22 cellular contexts compared by ENCODE assay signal in the genomic region with DNA sequence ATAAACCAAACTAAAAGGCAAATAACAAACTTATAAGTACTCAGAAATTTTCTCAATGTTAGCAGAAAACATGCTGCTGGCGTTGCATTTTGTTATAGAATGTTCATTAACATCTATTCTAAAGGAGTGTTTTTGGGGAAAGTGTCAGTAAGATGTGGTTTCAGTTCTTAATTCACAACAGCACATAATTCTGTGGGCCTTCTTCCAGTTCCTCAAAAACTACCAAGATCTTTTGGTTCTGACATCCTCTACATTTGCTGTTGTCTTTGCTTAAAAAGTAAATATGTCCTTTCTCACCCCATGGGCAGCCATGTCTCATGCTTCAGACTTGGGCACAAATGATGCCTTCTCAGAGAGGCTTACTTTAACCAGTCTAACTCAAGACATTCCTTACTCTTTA.
DNase-seq lines count a peak whose midpoint lies in the region; ATAC-seq, FAIRE-seq and TF ChIP-seq lines count a peak whose summit lies in the region.
"Had no signal": no experiment of that assay in that cellular context is flagged by ENCODE, and none has a peak within 500 bp of the region (broad histone marks: within the 10 kb centered on the region; RNA-seq: fewer than 3 reads in every experiment).

No MANE protein-coding gene starts in this region.

- H3K27ac ChIP-seq in GM12878 (ENCODE audit: control insufficient read depth, insufficient read depth): 0 out of 2 replicates have a peak overlapping the region, but pooled peaks have one; percentile 8
- H3K27ac ChIP-seq in PC-9: no peak overlapping the region
- H3K27ac ChIP-seq: gastroesophageal sphincter, upper lobe of right lung had no signal

- SMC1A ChIA-PET in GM12878 (lab: Charles Lee; ENCODE audit: uncharacterized antibody, unreplicated experiment): no interaction called here

- H3K9ac ChIP-seq in GM12878 (ENCODE audit: control insufficient read depth, insufficient read depth, low read length): no peak overlapping the region

- no peaks in the 10 kb centered on the region for H4K20me1 ChIP-seq in GM12878 (ENCODE audit: control insufficient read depth, insufficient read depth)
- H4K20me1 ChIP-seq in PC-9 (ENCODE audit: insufficient read depth): no peaks in the 10 kb centered on the region

- DNase-seq in GM12878 (ENCODE audit: low read depth, low spot score) (peak; percentile 20), NCI-H1417 treated with DMSO at 0.1 percent for 48 hours (lab: John Stamatoyannopoulos, UW) (no peak), PC-9 (no peak)
- DNase-seq: activated CD4-positive, alpha-beta T cell treated with anti-CD3 and anti-CD28 coated beads for 48 hours; activated CD8-positive, alpha-beta memory T cell treated with anti-CD3 and anti-CD28 coated beads, Interleukin-2, amount 10 ng/mL, durations not matched to agents 7 days and 5 days; activated naive CD8-positive, alpha-beta T cell treated with anti-CD3 and anti-CD28 coated beads for 36 hours; CD8-positive, alpha-beta memory T cell; effector memory CD4-positive, alpha-beta T cell; NCI-H1417; NCI-H2171; NCI-H526; occipital lobe; OCI-M1; stimulated activated CD4-positive, alpha-beta T cell treated with anti-CD3 and anti-CD28 coated beads, Interleukin-4, amount 100 ng/mL, for 24 hours; T-cell; upper lobe of right lung had no signal

- H3K79me2 ChIP-seq in GM12878 (ENCODE audit: control insufficient read depth, insufficient read depth, low read length) (no peaks in the 10 kb centered on the region), PC-9 (ENCODE audit: low read depth) (no peaks in the 10 kb centered on the region)

- BruUV-seq in GM12878 (replicated peaks; lab: Mats Ljungman, UMichigan) (no TSS peak), PC-9 (replicated peaks; lab: Mats Ljungman, UMichigan) (no TSS peak)

- no peak for FAIRE-seq in GM12878 (lab: Jason Lieb, UNC)

- H3K27me3 ChIP-seq in GM12878 (replicated peaks in 1 of 2; ENCODE audit: control insufficient read depth in 2 of 2, insufficient read depth in 2 of 2, low read length in 1 of 2) (no peaks in the 10 kb centered on the region; a peak in 1 of 4 replicates), PC-9 (ENCODE audit: insufficient read depth, low read depth) (no peaks in the 10 kb centered on the region)
- H3K27me3 ChIP-seq: gastroesophageal sphincter, upper lobe of right lung had no signal

- TF ChIP-seq POLR2A in GM18505 (IDR thresholded peaks at IDR 0.05; ENCODE audit: borderline replicate concordance, extremely low read depth, insufficient read depth, insufficient read length) (no peak), GM12878 (IDR thresholded peaks at IDR 0.05; ENCODE audit: low read depth, low read length) (no peak)

- H3K9me3 ChIP-seq in GM12878 (replicated peaks; ENCODE audit: control insufficient read depth, insufficient read depth, low read length) (no peaks in the 10 kb centered on the region), PC-9 (ENCODE audit: insufficient read depth, low read depth) (no peaks in the 10 kb centered on the region)
- H3K9me3 ChIP-seq: gastroesophageal sphincter, upper lobe of right lung had no signal

- ATAC-seq in GM18505 (IDR thresholded peaks at IDR 0.05; ENCODE audit: unreplicated experiment) (peak; percentile 67), GM21447 (IDR thresholded peaks at IDR 0.05; ENCODE audit: unreplicated experiment) (peak; percentile 77), HG03060 (IDR thresholded peaks at IDR 0.05; ENCODE audit: low read depth, unreplicated experiment) (peak; percentile 49), GM12878 (peak; percentile 64), HG02981 (IDR thresholded peaks at IDR 0.05; ENCODE audit: unreplicated experiment) (no peak)
- ATAC-seq: activated CD8-positive, alpha-beta memory T cell treated with anti-CD3 and anti-CD28 coated beads, Interleukin-2, amount 10 ng/mL, durations not matched to agents 7 days and 5 days; esophagus mucosa; gastroesophageal sphincter; T-cell; upper lobe of right lung had no signal

- in situ Hi-C loops in GM12878 (cut with MboI): no loop called here

- no peak for TF ChIP-seq RAD21 in GM12878 (IDR thresholded peaks at IDR 0.05; ENCODE audit: insufficient read depth, low read depth, low read length)

- H3K9me2 ChIP-seq in PC-9 (ENCODE audit: insufficient read depth): no peaks in the 10 kb centered on the region

- CTCF ChIA-PET in GM12878 (lab: Yijun Ruan, JAX) (no interaction called here), PC-9 (lab: Charles Lee) (no interaction called here)

- H3K4me3 ChIP-seq in GM12878 (no peak overlapping the region), PC-9 (no peak overlapping the region)
- H3K4me3 ChIP-seq: gastroesophageal sphincter, upper lobe of right lung had no signal

- no peak for TF ChIP-seq CTCF in GM12878 (IDR thresholded peaks at IDR 0.05 in 2 of 3, conservative IDR thresholded peaks at IDR 0.05 in 1 of 3; ENCODE audit: control insufficient read depth in 2 of 3, extremely low read depth in 1 of 3, insufficient read depth in 1 of 3, low read depth in 3 of 3, low read length in 3 of 3)
- no peak for TF ChIP-seq CTCF in PC-9 (conservative IDR thresholded peaks at IDR 0.05)

- RAD21 ChIA-PET in GM12878 (lab: Charles Lee; ENCODE audit: unreplicated experiment): no interaction called here

- no peaks in the 10 kb centered on the region for H3F3A ChIP-seq in PC-9 (ENCODE audit: insufficient read depth, low read depth)

- TF ChIP-seq EP300 in GM12878 (IDR thresholded peaks at IDR 0.05; ENCODE audit: borderline replicate concordance in 1 of 2, control insufficient read depth in 1 of 2, low read depth in 2 of 2, low read length in 2 of 2): 0 out of 4 replicates have a peak, but pooled peaks of 1 of the 2 experiments have one; percentile 13

- H3K4me1 ChIP-seq in GM12878 (ENCODE audit: control insufficient read depth, insufficient read depth, low read length) (peaks cover 5% of the 10 kb centered on the region; the same call in 1 of the 2 replicates), PC-9 (replicated peaks; ENCODE audit: insufficient read depth) (no peaks in the 10 kb centered on the region)

- H3K36me3 ChIP-seq in GM12878 (ENCODE audit: control insufficient read depth in 2 of 2, insufficient read depth in 2 of 2, low read length in 1 of 2): no peaks in the 10 kb centered on the region
- H3K36me3 ChIP-seq in PC-9 (ENCODE audit: low read depth): no peaks in the 10 kb centered on the region
- H3K36me3 ChIP-seq: gastroesophageal sphincter, upper lobe of right lung had no signal

- POLR2A ChIA-PET in GM12878 (lab: Charles Lee): no interaction called here
- POLR2A ChIA-PET in PC-9 (lab: Charles Lee; ENCODE audit: unreplicated experiment): no interaction called here

- H3K4me2 ChIP-seq in GM12878 (ENCODE audit: control insufficient read depth, insufficient read depth) (no peak overlapping the region), PC-9 (no peak overlapping the region)

- intact Hi-C loops in GM12878 (cut with micrococcal nuclease; ENCODE audit: unreplicated experiment): no loop called here
- intact Hi-C loops in PC-9 (cut with micrococcal nuclease; ENCODE audit: unreplicated experiment): loop anchor here (10.0 kb wide), 1 partner anchor 118 kb away; no protein-coding TSS in a partner anchor

- no peak overlapping the region; the same call in 1 of the 2 replicates for H2AFZ ChIP-seq in GM12878 (ENCODE audit: control insufficient read depth, low read depth, low read length)
- no peak overlapping the region for H2AFZ ChIP-seq in PC-9

- WGBS in GM12878 (ENCODE audit: insufficient coverage, insufficient replicate concordance, low lambda C conversion rate, missing lambda C conversion rate): 88% methylated on average over 1 of the region's 1 CpG

TF ChIP-seq in GM12878, 131 proteins besides CTCF, POLR2A, EP300 and RAD21:
- TF ChIP-seq SPI1 (IDR thresholded peaks at IDR 0.05; ENCODE audit: borderline replicate concordance, insufficient read depth, low read depth, low read length) (peak; percentile 86), MXI1 (IDR thresholded peaks at IDR 0.05; ENCODE audit: low read depth, low read length) (no peak), MEF2B (IDR thresholded peaks at IDR 0.05; ENCODE audit: partially characterized antibody, poor library complexity, severe bottlenecking) (no peak), RUNX3 (IDR thresholded peaks at IDR 0.05; ENCODE audit: low read length) (peak; percentile 41)
TF ChIP-seq in GM12878: peak in this region for 2.
